In genomic region chr19:15417699-15418098, GRCh38 we compare ENCODE assay signal across 8 cellular contexts. TPM values are rescaled to one million over a fixed set of nuclear protein-coding genes. Genes with fewer than 3 reads are reported as not detected.
DNase-seq lines count a peak whose midpoint lies in the region; ATAC-seq lines count a peak whose summit lies in the region.

No MANE protein-coding gene starts in this region.

- no peaks in the 10 kb centered on the region for H3K9me3 Mint-ChIP-seq in effector memory CD8-positive, alpha-beta T cell
- no peaks in the 10 kb centered on the region for H3K9me3 Mint-ChIP-seq in natural killer cell treated with Interleukin-12 subunit alpha and Interleukin-12 subunit beta and Interleukin-15 and Interleukin-18, amount 100 ng/mL, for 72 hours

- peak overlapping the region; percentile 95 to 98 for H3K4me3 Mint-ChIP-seq in effector memory CD8-positive, alpha-beta T cell
- peak overlapping the region; percentile 95 for H3K4me3 Mint-ChIP-seq in natural killer cell treated with Interleukin-12 subunit alpha and Interleukin-12 subunit beta and Interleukin-15 and Interleukin-18, amount 100 ng/mL, for 72 hours

- H3K4me1 Mint-ChIP-seq in effector memory CD8-positive, alpha-beta T cell (ENCODE audit: low read depth in 2 of 2) = peaks cover 38 to 46% of the 10 kb centered on the region in 2 donors
- peaks cover 36 to 43% of the 10 kb centered on the region in 2 donors for H3K4me1 Mint-ChIP-seq in natural killer cell treated with Interleukin-12 subunit alpha and Interleukin-12 subunit beta and Interleukin-15 and Interleukin-18, amount 100 ng/mL, for 72 hours (ENCODE audit: low read depth in 2 of 2)

- H3K36me3 Mint-ChIP-seq in effector memory CD8-positive, alpha-beta T cell (ENCODE audit: insufficient read depth) = peaks cover 20% of the 10 kb centered on the region
- no peaks in the 10 kb centered on the region for H3K36me3 Mint-ChIP-seq in natural killer cell treated with Interleukin-12 subunit alpha and Interleukin-12 subunit beta and Interleukin-15 and Interleukin-18, amount 100 ng/mL, for 72 hours

- no peak for ATAC-seq in effector memory CD8-positive, alpha-beta T cell (replicated peaks)
- no peak for ATAC-seq in natural killer cell treated with Interleukin-12 subunit alpha and Interleukin-12 subunit beta and Interleukin-15 and Interleukin-18, amount 100 ng/mL, for 72 hours
- no peak for ATAC-seq in HG03280 (IDR thresholded peaks at IDR 0.05; ENCODE audit: unreplicated experiment)

- no peaks in the 10 kb centered on the region for H3K27me3 Mint-ChIP-seq in effector memory CD8-positive, alpha-beta T cell
- H3K27me3 Mint-ChIP-seq in natural killer cell treated with Interleukin-12 subunit alpha and Interleukin-12 subunit beta and Interleukin-15 and Interleukin-18, amount 100 ng/mL, for 72 hours = no peaks in the 10 kb centered on the region

- DNase-seq in EL (peak; percentile 26), NCI-H446 treated with DMSO at 0.1 percent for 48 hours (lab: John Stamatoyannopoulos, UW) (peak; percentile 55), NCI-H1436 treated with DMSO at 0.1 percent for 48 hours (lab: John Stamatoyannopoulos, UW) (no peak), CD1c-positive myeloid dendritic cell (ENCODE audit: extremely low spot score) (no peak)
- no peak for DNase-seq in effector memory CD8-positive, alpha-beta T cell
- DNase-seq in natural killer cell treated with Interleukin-12 subunit alpha and Interleukin-12 subunit beta and Interleukin-15 and Interleukin-18, amount 100 ng/mL, for 72 hours (ENCODE audit: low spot score) = no peak
- DNase-seq in activated CD4-positive, CD25-positive, alpha-beta regulatory T cell (lab: John Stamatoyannopoulos, UW) = no peak

- peak overlapping the region; percentile 89 to 99 for H3K27ac Mint-ChIP-seq in effector memory CD8-positive, alpha-beta T cell
- peak overlapping the region; percentile 90 to 96 for H3K27ac Mint-ChIP-seq in natural killer cell treated with Interleukin-12 subunit alpha and Interleukin-12 subunit beta and Interleukin-15 and Interleukin-18, amount 100 ng/mL, for 72 hours

RNA-seq across cellular contexts. Expression of gene AKAP8L, which starts 1.1 kb away (rescaled TPM):
- 100 to 1,000 TPM in 1 of 2 donors, 10 to 100 TPM in 1; 72.8 to 123 TPM for total RNA-seq in natural killer cell treated with Interleukin-12 subunit alpha and Interleukin-12 subunit beta and Interleukin-15 and Interleukin-18, amount 100 ng/mL, for 72 hours

RNA-seq across cellular contexts. Expression of gene WIZ, which starts 32.1 kb away (rescaled TPM):
- total RNA-seq in natural killer cell treated with Interleukin-12 subunit alpha and Interleukin-12 subunit beta and Interleukin-15 and Interleukin-18, amount 100 ng/mL, for 72 hours = 10 to 100 TPM; 27.3 to 46.3 TPM

RNA-seq across cellular contexts. Expression of gene AKAP8, which starts 38.1 kb away (rescaled TPM):
- total RNA-seq in natural killer cell treated with Interleukin-12 subunit alpha and Interleukin-12 subunit beta and Interleukin-15 and Interleukin-18, amount 100 ng/mL, for 72 hours = 10 to 100 TPM; 61.4 to 78.3 TPM

RNA-seq across cellular contexts. Expression of gene RASAL3, which starts 46.6 kb away (rescaled TPM):
- 100 to 1,000 TPM; 129 to 158 TPM for total RNA-seq in natural killer cell treated with Interleukin-12 subunit alpha and Interleukin-12 subunit beta and Interleukin-15 and Interleukin-18, amount 100 ng/mL, for 72 hours

Comparison
In these comparisons a context has a peak if more than half of its experiments do, and no peak if none do; other contexts are left out.
1. DNase-seq: peak in EL (single experiment) and NCI-H446 treated with DMSO at 0.1 percent for 48 hours (single experiment); none in effector memory CD8-positive, alpha-beta T cell (0 of 3), natural killer cell treated with Interleukin-12 subunit alpha and Interleukin-12 subunit beta and Interleukin-15 and Interleukin-18, amount 100 ng/mL, for 72 hours (single experiment), NCI-H1436 treated with DMSO at 0.1 percent for 48 hours (single experiment), activated CD4-positive, CD25-positive, alpha-beta regulatory T cell (0 of 4) and CD1c-positive myeloid dendritic cell (single experiment).